15 cellular contexts compared by ENCODE assay signal in the genomic region with DNA sequence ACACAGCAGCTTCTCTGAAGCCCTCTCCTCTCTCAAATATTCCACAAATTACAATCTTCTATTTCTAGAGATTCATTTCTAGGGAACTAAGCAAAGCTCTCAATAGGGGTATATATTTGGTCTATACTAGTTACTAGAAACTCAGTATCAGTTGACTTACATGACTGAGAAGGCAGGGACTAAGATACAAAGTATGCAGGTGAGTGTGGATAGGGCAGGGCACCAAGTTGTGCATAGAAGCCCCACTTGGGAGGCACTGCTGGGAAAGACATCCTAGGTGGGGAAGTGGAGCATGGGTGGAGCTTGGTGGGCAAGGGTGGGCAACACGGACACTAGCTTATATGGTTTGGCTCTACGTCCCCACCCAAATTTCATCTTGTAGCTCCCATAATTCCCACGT.
DNase-seq lines count a peak whose midpoint lies in the region; ATAC-seq, FAIRE-seq and TF ChIP-seq lines count a peak whose summit lies in the region.
"Had no signal": no experiment of that assay in that cellular context is flagged by ENCODE, and none has a peak within 500 bp of the region (broad histone marks: within the 10 kb centered on the region; RNA-seq: fewer than 3 reads in every experiment).

No MANE protein-coding gene starts in this region.

- H3K4me3 ChIP-seq in SK-N-SH (ENCODE audit: low read depth in 2 of 2, low read length in 1 of 2) (no peak overlapping the region), SJCRH30 (no peak overlapping the region), bronchial epithelial cell (ENCODE audit: low read depth, low read length) (no peak overlapping the region), osteoblast (ENCODE audit: insufficient read depth, low read length) (no peak overlapping the region), hepatocyte (no peak overlapping the region)

- H4K20me1 ChIP-seq in SK-N-SH (ENCODE audit: insufficient read depth) (no peaks in the 10 kb centered on the region), osteoblast (ENCODE audit: insufficient read depth, low read length) (no peaks in the 10 kb centered on the region), hepatocyte (ENCODE audit: insufficient read depth, poor library complexity, severe bottlenecking) (no peaks in the 10 kb centered on the region)

- H2AFZ ChIP-seq in SK-N-SH (ENCODE audit: low read depth) (no peak overlapping the region; the same call in 1 of the 2 replicates), osteoblast (ENCODE audit: low read length) (no peak overlapping the region), hepatocyte (no peak overlapping the region)

- H3K36me3 ChIP-seq in SK-N-SH (replicated peaks in 1 of 2; ENCODE audit: control insufficient read depth in 1 of 2, insufficient read depth in 2 of 2, low read length in 1 of 2) = no peaks in the 10 kb centered on the region
- no peaks in the 10 kb centered on the region for H3K36me3 ChIP-seq in SJCRH30
- H3K36me3 ChIP-seq in bronchial epithelial cell (ENCODE audit: control insufficient read depth, insufficient read depth, low read length) = no peaks in the 10 kb centered on the region
- H3K36me3 ChIP-seq in osteoblast (ENCODE audit: insufficient read depth, low read length) = no peaks in the 10 kb centered on the region
- H3K36me3 ChIP-seq in hepatocyte (replicated peaks; ENCODE audit: insufficient read depth, low read depth) = no peaks in the 10 kb centered on the region
- H3K36me3 ChIP-seq: WERI-Rb-1 had no signal

- H3K9me2 ChIP-seq in SK-N-SH (no peaks in the 10 kb centered on the region), hepatocyte (replicated peaks; ENCODE audit: insufficient read depth) (no peaks in the 10 kb centered on the region)

- TF ChIP-seq CTCF in SK-N-SH (IDR thresholded peaks at IDR 0.05) (no peak), bronchial epithelial cell (IDR thresholded peaks at IDR 0.05; ENCODE audit: insufficient read depth, low read length, severe bottlenecking) (no peak), osteoblast (IDR thresholded peaks at IDR 0.05; ENCODE audit: extremely low read depth, low read depth, low read length) (no peak), hepatocyte (IDR thresholded peaks at IDR 0.05; ENCODE audit: poor library complexity) (no peak)

- H3K4me1 ChIP-seq in SK-N-SH (ENCODE audit: control insufficient read depth in 1 of 2, insufficient read depth in 2 of 2, low read depth in 1 of 2, low read length in 1 of 2) = peaks cover 0 to 38% of the 10 kb centered on the region in 2 experiments; a peak in 3 of 4 replicates
- H3K4me1 ChIP-seq in SJCRH30 = peaks cover 46% of the 10 kb centered on the region
- peaks cover 53% of the 10 kb centered on the region for H3K4me1 ChIP-seq in osteoblast (ENCODE audit: insufficient read depth, low read length)
- H3K4me1 ChIP-seq in hepatocyte (ENCODE audit: insufficient read depth) = no peaks in the 10 kb centered on the region

- H3K9me3 ChIP-seq in SK-N-SH (no peaks in the 10 kb centered on the region), SJCRH30 (replicated peaks) (no peaks in the 10 kb centered on the region), osteoblast (ENCODE audit: low read depth, low read length) (no peaks in the 10 kb centered on the region), hepatocyte (ENCODE audit: low read depth) (no peaks in the 10 kb centered on the region)

- peak overlapping the region; percentile 72; the same call in 1 of the 2 replicates for H3K9ac ChIP-seq in SK-N-SH

- TF ChIP-seq EP300 in SK-N-SH (IDR thresholded peaks at IDR 0.05; ENCODE audit: borderline replicate concordance in 1 of 2, low read depth in 1 of 2, low read length in 1 of 2) = no peak

- peaks cover 9% of the 10 kb centered on the region; the same call in 1 of the 2 replicates for H3K79me2 ChIP-seq in SK-N-SH (ENCODE audit: insufficient read depth)
- no peaks in the 10 kb centered on the region for H3K79me2 ChIP-seq in osteoblast (ENCODE audit: insufficient read depth, low read length)
- H3K79me2 ChIP-seq in hepatocyte = no peaks in the 10 kb centered on the region

- CTCF ChIA-PET in SK-N-SH (lab: Yijun Ruan, JAX) = interaction anchor here (0.7 to 1.3 kb wide), 2 partner anchors 16 to 49 kb away, joined by 3 to 5 read pairs; no protein-coding TSS in a partner anchor

- 51% methylated on average over 3 of the region's 3 CpGs for WGBS in SK-N-SH (ENCODE audit: low lambda C conversion rate)
- 97% methylated on average over 3 of the region's 3 CpGs for WGBS in hepatocyte (ENCODE audit: low lambda C conversion rate, missing lambda C conversion rate)

- no peak for FAIRE-seq in bronchial epithelial cell (lab: Jason Lieb, UNC)

- TF ChIP-seq RAD21 in SK-N-SH (IDR thresholded peaks at IDR 0.05; ENCODE audit: low read length) = no peak

- H3K27ac ChIP-seq in SK-N-SH (ENCODE audit: low read depth in 2 of 2, low read length in 1 of 2) = peak overlapping the region; percentile 17 to 94; a peak in 3 of 4 replicates
- H3K27ac ChIP-seq in SJCRH30 = peak overlapping the region; percentile 99
- peak overlapping the region; percentile 89 for H3K27ac ChIP-seq in osteoblast (ENCODE audit: low read depth, low read length)
- H3K27ac ChIP-seq in hepatocyte = no peak overlapping the region
- H3K27ac ChIP-seq: C4-2B, WERI-Rb-1 had no signal

- ATAC-seq in SK-N-SH treated with all-trans-retinoic acid at 6 μM for 48 hours (no peak), HG03521 (IDR thresholded peaks at IDR 0.05; ENCODE audit: unreplicated experiment) (no peak)

- DNase-seq in SK-N-SH (no peak), SJCRH30 (no peak), bronchial epithelial cell (ENCODE audit: low read depth) (peak; percentile 50), osteoblast (ENCODE audit: insufficient read length, low spot score, missing footprints) (no peak), putamen (ENCODE audit: low spot score) (no peak), hepatocyte (ENCODE audit: low spot score) (no peak)
- DNase-seq: 8988T; activated naive CD4-positive, alpha-beta T cell; NCI-H69; posterior cingulate gyrus; SW 1271; WERI-Rb-1 had no signal

- H3K27me3 ChIP-seq in SK-N-SH (ENCODE audit: insufficient read depth) (no peaks in the 10 kb centered on the region), SJCRH30 (no peaks in the 10 kb centered on the region), bronchial epithelial cell (ENCODE audit: control insufficient read depth, insufficient read depth, low read length) (no peaks in the 10 kb centered on the region), osteoblast (ENCODE audit: insufficient read depth, low read length) (no peaks in the 10 kb centered on the region), hepatocyte (peaks cover 3% of the 10 kb centered on the region)

- POLR2A ChIA-PET in SK-N-SH (lab: Yijun Ruan, JAX) = no interaction called here

- peaks cover 43% of the 10 kb centered on the region for H3F3A ChIP-seq in SK-N-SH (replicated peaks; ENCODE audit: insufficient read depth)

- H3K4me2 ChIP-seq in SK-N-SH = peak overlapping the region; percentile 54
- no peak overlapping the region for H3K4me2 ChIP-seq in osteoblast (ENCODE audit: insufficient read depth, low read length)
- no peak overlapping the region for H3K4me2 ChIP-seq in hepatocyte

TF ChIP-seq in SK-N-SH, 30 proteins besides CTCF, POLR2A, EP300 and RAD21 (continues in another document):
- TF ChIP-seq TCF12 (IDR thresholded peaks at IDR 0.05) (no peak), FOSL2 (IDR thresholded peaks at IDR 0.05; ENCODE audit: borderline replicate concordance, low read depth) (no peak), MXI1 (IDR thresholded peaks at IDR 0.05; ENCODE audit: low read depth, low read length) (no peak), POLR2AphosphoS5 (IDR thresholded peaks at IDR 0.05; ENCODE audit: low read depth, low read length) (no peak), GATA2 (CRISPR knock-in tag; IDR thresholded peaks at IDR 0.05) (no peak), SIN3A (IDR thresholded peaks at IDR 0.05; ENCODE audit: borderline replicate concordance, low read depth, low read length) (no peak), FOXM1 (IDR thresholded peaks at IDR 0.05; ENCODE audit: low read depth) (no peak), JUND (IDR thresholded peaks at IDR 0.05) (no peak), FOXJ3 (CRISPR knock-in tag; IDR thresholded peaks at IDR 0.05) (no peak)
- TF ChIP-seq, protein P1, sequence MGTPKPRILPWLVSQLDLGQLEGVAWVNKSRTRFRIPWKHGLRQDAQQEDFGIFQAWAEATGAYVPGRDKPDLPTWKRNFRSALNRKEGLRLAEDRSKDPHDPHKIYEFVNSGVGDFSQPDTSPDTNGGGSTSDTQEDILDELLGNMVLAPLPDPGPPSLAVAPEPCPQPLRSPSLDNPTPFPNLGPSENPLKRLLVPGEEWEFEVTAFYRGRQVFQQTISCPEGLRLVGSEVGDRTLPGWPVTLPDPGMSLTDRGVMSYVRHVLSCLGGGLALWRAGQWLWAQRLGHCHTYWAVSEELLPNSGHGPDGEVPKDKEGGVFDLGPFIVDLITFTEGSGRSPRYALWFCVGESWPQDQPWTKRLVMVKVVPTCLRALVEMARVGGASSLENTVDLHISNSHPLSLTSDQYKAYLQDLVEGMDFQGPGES (IDR thresholded peaks at IDR 0.05; ENCODE audit: low read depth, low read length) = no peak

TF ChIP-seq in SK-N-SH treated with all-trans-retinoic acid at 6 μM for 48 hours, 23 proteins besides CTCF, POLR2A, EP300 and RAD21 (continues in another document):
- TF ChIP-seq, protein P2, sequence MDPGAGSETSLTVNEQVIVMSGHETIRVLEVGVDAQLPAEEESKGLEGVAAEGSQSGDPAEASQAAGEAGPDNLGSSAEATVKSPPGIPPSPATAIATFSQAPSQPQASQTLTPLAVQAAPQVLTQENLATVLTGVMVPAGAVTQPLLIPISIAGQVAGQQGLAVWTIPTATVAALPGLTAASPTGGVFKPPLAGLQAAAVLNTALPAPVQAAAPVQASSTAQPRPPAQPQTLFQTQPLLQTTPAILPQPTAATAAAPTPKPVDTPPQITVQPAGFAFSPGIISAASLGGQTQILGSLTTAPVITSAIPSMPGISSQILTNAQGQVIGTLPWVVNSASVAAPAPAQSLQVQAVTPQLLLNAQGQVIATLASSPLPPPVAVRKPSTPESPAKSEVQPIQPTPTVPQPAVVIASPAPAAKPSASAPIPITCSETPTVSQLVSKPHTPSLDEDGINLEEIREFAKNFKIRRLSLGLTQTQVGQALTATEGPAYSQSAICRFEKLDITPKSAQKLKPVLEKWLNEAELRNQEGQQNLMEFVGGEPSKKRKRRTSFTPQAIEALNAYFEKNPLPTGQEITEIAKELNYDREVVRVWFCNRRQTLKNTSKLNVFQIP (CRISPR knock-in tag; IDR thresholded peaks at IDR 0.05; ENCODE audit: borderline replicate concordance, low read depth) = no peak
- TF ChIP-seq ZNF8 (CRISPR knock-in tag; IDR thresholded peaks at IDR 0.05) (no peak), ARNTL (CRISPR knock-in tag; IDR thresholded peaks at IDR 0.05; ENCODE audit: borderline replicate concordance, low read depth) (no peak)
